17 cellular contexts compared by ENCODE assay signal in the genomic region with DNA sequence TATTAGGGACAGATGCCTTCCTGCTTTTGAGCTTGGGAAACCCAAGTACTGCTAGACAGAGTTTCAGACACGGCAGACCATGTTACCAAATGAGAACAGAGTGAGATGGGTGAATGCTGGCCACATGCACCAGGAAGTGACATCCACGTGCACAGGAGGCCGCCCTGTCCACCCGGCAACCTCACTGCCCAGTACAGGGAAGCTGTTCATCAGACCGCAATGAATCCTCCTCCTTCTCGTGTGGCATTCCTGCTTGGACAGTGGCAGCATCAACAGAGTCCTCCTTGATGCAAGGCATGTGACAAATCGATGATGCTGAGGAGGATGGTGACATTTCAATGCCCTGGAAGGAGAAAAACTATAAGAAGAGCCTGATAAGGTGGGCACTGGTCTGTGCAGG.
DNase-seq lines count a peak whose midpoint lies in the region; ATAC-seq and TF ChIP-seq lines count a peak whose summit lies in the region.
"Had no signal": no experiment of that assay in that cellular context is flagged by ENCODE, and none has a peak within 500 bp of the region (broad histone marks: within the 10 kb centered on the region; RNA-seq: fewer than 3 reads in every experiment).

No MANE protein-coding gene starts in this region.

- no peak for ATAC-seq in activated CD8-positive, alpha-beta memory T cell treated with anti-CD3 and anti-CD28 coated beads, Interleukin-2, amount 10 ng/mL, durations not matched to agents 7 days and 5 days
- ATAC-seq in lung (ENCODE audit: insufficient read depth, low FRiP score): no peak
- ATAC-seq: CD8-positive, alpha-beta T cell; GM23338 had no signal

- H3K27ac ChIP-seq in lung (ENCODE audit: low read depth in 1 of 2, low read length in 1 of 2): no peak overlapping the region
- H3K27ac ChIP-seq: 22Rv1 had no signal

- no peaks in the 10 kb centered on the region for H3K27me3 Mint-ChIP-seq in activated CD8-positive, alpha-beta memory T cell treated with anti-CD3 and anti-CD28 coated beads, Interleukin-2, amount 10 ng/mL, durations not matched to agents 7 days and 5 days
- H3K27me3 Mint-ChIP-seq in MCF 10A (ENCODE audit: insufficient read depth, unreplicated experiment): no peaks in the 10 kb centered on the region

- H3K4me3 Mint-ChIP-seq in activated CD8-positive, alpha-beta memory T cell treated with anti-CD3 and anti-CD28 coated beads, Interleukin-2, amount 10 ng/mL, durations not matched to agents 7 days and 5 days: no peak overlapping the region
- H3K4me3 Mint-ChIP-seq in MCF 10A (ENCODE audit: unreplicated experiment): no peak overlapping the region
- H3K4me3 Mint-ChIP-seq: CD14-positive monocyte; CD8-positive, alpha-beta T cell; GM23338; H9 had no signal

- H3K4me1 Mint-ChIP-seq in activated CD8-positive, alpha-beta memory T cell treated with anti-CD3 and anti-CD28 coated beads, Interleukin-2, amount 10 ng/mL, durations not matched to agents 7 days and 5 days: no peaks in the 10 kb centered on the region
- H3K4me1 Mint-ChIP-seq in MCF 10A (ENCODE audit: insufficient read depth, unreplicated experiment): no peaks in the 10 kb centered on the region
- H3K4me1 Mint-ChIP-seq: CD14-positive monocyte had no signal

- H3K36me3 Mint-ChIP-seq in activated CD8-positive, alpha-beta memory T cell treated with anti-CD3 and anti-CD28 coated beads, Interleukin-2, amount 10 ng/mL, durations not matched to agents 7 days and 5 days: no peaks in the 10 kb centered on the region
- no peaks in the 10 kb centered on the region for H3K36me3 Mint-ChIP-seq in MCF 10A (ENCODE audit: insufficient read depth, unreplicated experiment)
- H3K36me3 Mint-ChIP-seq: CD14-positive monocyte; CD8-positive, alpha-beta T cell had no signal

- TF ChIP-seq CTCF in lung (IDR thresholded peaks at IDR 0.05; ENCODE audit: control extremely low read depth, extremely low read depth): no peak
- no peak for TF ChIP-seq CTCF in MCF 10A (IDR thresholded peaks at IDR 0.05; ENCODE audit: unreplicated experiment)

- H3K36me3 ChIP-seq in lung (ENCODE audit: control insufficient read depth in 2 of 2, insufficient read depth in 2 of 2, low read length in 2 of 2): no peaks in the 10 kb centered on the region

- H3K27ac Mint-ChIP-seq in activated CD8-positive, alpha-beta memory T cell treated with anti-CD3 and anti-CD28 coated beads, Interleukin-2, amount 10 ng/mL, durations not matched to agents 7 days and 5 days: no peak overlapping the region
- no peak overlapping the region for H3K27ac Mint-ChIP-seq in MCF 10A (ENCODE audit: low read depth, unreplicated experiment)
- H3K27ac Mint-ChIP-seq: CD8-positive, alpha-beta T cell; GM23338; H9 had no signal

- POLR2A ChIA-PET in MCF 10A (lab: Yijun Ruan, JAX): no interaction called here

- no peak overlapping the region for H3K4me3 ChIP-seq in lung
- H3K4me3 ChIP-seq: GM23338 had no signal

- DNase-seq in activated CD8-positive, alpha-beta memory T cell treated with anti-CD3 and anti-CD28 coated beads, Interleukin-2, amount 10 ng/mL, durations not matched to agents 7 days and 5 days: peak; percentile 16
- DNase-seq in activated CD8-positive, alpha-beta memory T cell treated with anti-CD3 and anti-CD28 coated beads for 24 hours: no peak
- DNase-seq in ecto neural progenitor cell (ENCODE audit: low spot score) (peak; percentile 36), lung (ENCODE audit: low spot score) (peak; percentile 11), ureter (ENCODE audit: low spot score) (peak; percentile 7), NCI-H774 (lab: John Stamatoyannopoulos, UW) (no peak), MCF 10A (ENCODE audit: unreplicated experiment) (no peak), cerebellar nuclear complex (lab: John Stamatoyannopoulos, UW) (no peak)
- DNase-seq: COR-L47, DMS153, DND-41, GDM1, H9 had no signal

- H3K27me3 ChIP-seq in lung (ENCODE audit: control insufficient read depth, insufficient read depth): no peaks in the 10 kb centered on the region

- BruUV-seq in MCF 10A (replicated peaks; lab: Mats Ljungman, UMichigan): no TSS peak

- peaks cover 5% of the 10 kb centered on the region for H3K9me3 Mint-ChIP-seq in activated CD8-positive, alpha-beta memory T cell treated with anti-CD3 and anti-CD28 coated beads, Interleukin-2, amount 10 ng/mL, durations not matched to agents 7 days and 5 days (ENCODE audit: low read depth)
- peaks cover 13% of the 10 kb centered on the region for H3K9me3 Mint-ChIP-seq in MCF 10A (ENCODE audit: unreplicated experiment)
- H3K9me3 Mint-ChIP-seq: CD8-positive, alpha-beta T cell; GM23338 had no signal

- H3K4me1 ChIP-seq in lung (ENCODE audit: control insufficient read depth in 2 of 2, insufficient read depth in 2 of 2, low read length in 2 of 2): no peaks in the 10 kb centered on the region

- 72 to 77% methylated on average over 7 of the region's 7 CpGs for WGBS in lung, 2 donors

- intact Hi-C loops in MCF 10A (cut with micrococcal nuclease): no loop called here

- CTCF ChIA-PET in activated CD8-positive, alpha-beta memory T cell treated with anti-CD3 and anti-CD28 coated beads, Interleukin-2, amount 10 ng/mL, durations not matched to agents 7 days and 5 days (lab: Charles Lee): no interaction called here
- CTCF ChIA-PET in MCF 10A (lab: Yijun Ruan, JAX): no interaction called here

- H3K9me3 ChIP-seq in lung (ENCODE audit: control insufficient read depth in 2 of 2, insufficient read depth in 1 of 2, low read length in 1 of 2): peaks cover 0 to 3% of the 10 kb centered on the region in 2 donors

Comparison
In these comparisons a context has a peak if more than half of its experiments do, and no peak if none do; other contexts are left out.
1. DNase-seq: peak in activated CD8-positive, alpha-beta memory T cell treated with anti-CD3 and anti-CD28 coated beads, Interleukin-2, amount 10 ng/mL, durations not matched to agents 7 days and 5 days (single experiment), ecto neural progenitor cell (single experiment), lung (single experiment) and ureter (single experiment); none in activated CD8-positive, alpha-beta memory T cell treated with anti-CD3 and anti-CD28 coated beads for 24 hours (single experiment), NCI-H774 (single experiment), MCF 10A (single experiment) and cerebellar nuclear complex (0 of 2).